Comparison of ENCODE assay signal across 2 cellular contexts in genomic region chr6:12314751-12315150, GRCh38.
TF ChIP-seq lines count a peak whose summit lies in the region.

No MANE protein-coding gene starts in this region.

TF ChIP-seq in SK-N-SH, 30 proteins besides CTCF, POLR2A, EP300 and RAD21:
- TF ChIP-seq MAX (IDR thresholded peaks at IDR 0.05; ENCODE audit: low read depth) (no peak), TEAD4 (IDR thresholded peaks at IDR 0.05; ENCODE audit: borderline replicate concordance, insufficient read depth) (no peak), NRF1 (IDR thresholded peaks at IDR 0.05; ENCODE audit: low read depth, low read length) (no peak), FOXM1 (IDR thresholded peaks at IDR 0.05; ENCODE audit: low read depth) (no peak), SMC3 (IDR thresholded peaks at IDR 0.05; ENCODE audit: low read depth, low read length) (no peak), TCF12 (IDR thresholded peaks at IDR 0.05) (no peak), NFIC (IDR thresholded peaks at IDR 0.05; ENCODE audit: borderline replicate concordance) (no peak), ZBTB33 (IDR thresholded peaks at IDR 0.05; ENCODE audit: borderline replicate concordance, low read depth) (no peak), FOXJ3 (CRISPR knock-in tag; IDR thresholded peaks at IDR 0.05) (no peak), YY1 (IDR thresholded peaks at IDR 0.05; ENCODE audit: low read depth) (no peak), GABPA (IDR thresholded peaks at IDR 0.05; ENCODE audit: low read depth) (no peak), FOSL2 (IDR thresholded peaks at IDR 0.05; ENCODE audit: borderline replicate concordance, low read depth) (no peak), JUND (IDR thresholded peaks at IDR 0.05) (no peak), MEF2A (IDR thresholded peaks at IDR 0.05; ENCODE audit: borderline replicate concordance, low read depth) (no peak), GATA2 (CRISPR knock-in tag; IDR thresholded peaks at IDR 0.05) (no peak), EZH2phosphoT487 (IDR thresholded peaks at IDR 0.05; ENCODE audit: borderline replicate concordance, low read depth) (no peak), ELF1 (IDR thresholded peaks at IDR 0.05) (no peak), RFX5 (IDR thresholded peaks at IDR 0.05; ENCODE audit: low read length) (no peak)

TF ChIP-seq in SK-N-SH treated with all-trans-retinoic acid at 6 μM for 48 hours, 23 proteins besides CTCF, POLR2A, EP300 and RAD21:
- TF ChIP-seq SNAI2 (CRISPR knock-in tag; IDR thresholded peaks at IDR 0.05): no peak
- no peak for TF ChIP-seq TCF4 (CRISPR knock-in tag; IDR thresholded peaks at IDR 0.05; ENCODE audit: borderline replicate concordance)
- no peak for TF ChIP-seq ISL1 (CRISPR knock-in tag; IDR thresholded peaks at IDR 0.05)
- TF ChIP-seq ZFP3 (CRISPR knock-in tag; IDR thresholded peaks at IDR 0.05): no peak
- no peak for TF ChIP-seq CREB5 (CRISPR knock-in tag; IDR thresholded peaks at IDR 0.05; ENCODE audit: low read depth)
- TF ChIP-seq CSDC2 (CRISPR knock-in tag; IDR thresholded peaks at IDR 0.05): no peak
- TF ChIP-seq OSR1 (CRISPR knock-in tag; IDR thresholded peaks at IDR 0.05): no peak
- TF ChIP-seq PATZ1 (CRISPR knock-in tag; IDR thresholded peaks at IDR 0.05; ENCODE audit: borderline replicate concordance): no peak
- TF ChIP-seq RARB (CRISPR knock-in tag; IDR thresholded peaks at IDR 0.05): no peak
- no peak for TF ChIP-seq ZC3H10 (CRISPR knock-in tag; IDR thresholded peaks at IDR 0.05)
- no peak for TF ChIP-seq GLIS3 (CRISPR knock-in tag; IDR thresholded peaks at IDR 0.05)
- no peak for TF ChIP-seq TSHZ2 (CRISPR knock-in tag; IDR thresholded peaks at IDR 0.05)
- TF ChIP-seq ESRRG (CRISPR knock-in tag; IDR thresholded peaks at IDR 0.05): no peak
- TF ChIP-seq ZFP30 (CRISPR knock-in tag; IDR thresholded peaks at IDR 0.05): no peak
- no peak for TF ChIP-seq ZNF565 (CRISPR knock-in tag; conservative IDR thresholded peaks at IDR 0.05; ENCODE audit: low read depth)
- no peak for TF ChIP-seq BACH2 (CRISPR knock-in tag; IDR thresholded peaks at IDR 0.05; ENCODE audit: borderline replicate concordance)
- no peak for TF ChIP-seq TOX (CRISPR knock-in tag; IDR thresholded peaks at IDR 0.05; ENCODE audit: borderline replicate concordance)
- TF ChIP-seq CSRNP3 (CRISPR knock-in tag; IDR thresholded peaks at IDR 0.05): no peak
